Comparison of ENCODE assay signal across 15 cellular contexts in genomic region chr6:53925891-53926290, GRCh38.
A peak's percentile ranks its signal among the peaks of the same experiment; 100 is the strongest.
DNase-seq lines count a peak whose midpoint lies in the region; ATAC-seq and TF ChIP-seq lines count a peak whose summit lies in the region.
"Had no signal": no experiment of that assay in that cellular context is flagged by ENCODE, and none has a peak within 500 bp of the region (broad histone marks: within the 10 kb centered on the region; RNA-seq: fewer than 3 reads in every experiment).

No MANE protein-coding gene starts in this region.

- dilution Hi-C loops in mammary epithelial cell (cut with HindIII; ENCODE audit: low sequenced_read_pairs) = no loop called here

- no peaks in the 10 kb centered on the region for H4K20me1 ChIP-seq in mammary epithelial cell (ENCODE audit: insufficient read depth, low read length)

- TF ChIP-seq CTCF in breast epithelium (IDR thresholded peaks at IDR 0.05) = no peak
- TF ChIP-seq CTCF in mammary epithelial cell (conservative IDR thresholded peaks at IDR 0.05 in 1 of 2, IDR thresholded peaks at IDR 0.05 in 1 of 2; ENCODE audit: extremely low read depth in 1 of 2, insufficient read depth in 1 of 2, low read depth in 1 of 2, low read length in 2 of 2) = no peak
- no peak for TF ChIP-seq CTCF in Panc1 (IDR thresholded peaks at IDR 0.05)
- TF ChIP-seq CTCF in transverse colon (IDR thresholded peaks at IDR 0.05) = no peak
- TF ChIP-seq CTCF in spleen (IDR thresholded peaks at IDR 0.05 in 8 of 11, conservative IDR thresholded peaks at IDR 0.05 in 3 of 11) = no peak
- no peak for TF ChIP-seq CTCF in right lobe of liver (IDR thresholded peaks at IDR 0.05)

- H3K79me2 ChIP-seq in mammary epithelial cell (ENCODE audit: insufficient read depth, low read length) = no peaks in the 10 kb centered on the region

- CTCF ChIA-PET in mammary epithelial cell (lab: Charles Lee; ENCODE audit: low non-redundant PET) (interaction anchor here (0.6 kb wide), 2 partner anchors 11 to 173 kb away, joined by 3 to 4 read pairs; no protein-coding TSS in a partner anchor), Panc1 (lab: Charles Lee) (no interaction called here)

- POLR2A ChIA-PET in Panc1 (lab: Charles Lee) = no interaction called here

- no TSS peak for BruUV-seq in mammary epithelial cell (replicated peaks; lab: Mats Ljungman, UMichigan)
- no TSS peak for BruUV-seq in Panc1 (replicated peaks; lab: Mats Ljungman, UMichigan)

- 96% methylated on average over 6 of the region's 6 CpGs for WGBS in mammary epithelial cell (ENCODE audit: low coverage, missing lambda C conversion rate)
- WGBS in transverse colon (ENCODE audit: low coverage in 1 of 2), 2 donors = 99 to 100% methylated on average over 6 of the region's 6 CpGs
- WGBS in spleen, 5 donors = 93 to 100% (median 97%) methylated on average over 6 of the region's 6 CpGs
- 80% methylated on average over 1 of the region's 6 CpGs for WGBS in right lobe of liver (ENCODE audit: insufficient coverage, low coverage, low lambda C conversion rate, missing lambda C conversion rate)

- H2AFZ ChIP-seq in mammary epithelial cell (ENCODE audit: low read depth, low read length) = no peak overlapping the region

- H3K4me2 ChIP-seq in mammary epithelial cell (ENCODE audit: insufficient read depth, low read depth, low read length) = no peak overlapping the region

- DNase-seq in breast epithelium (ENCODE audit: low spot score in 2 of 2) (no peak), mammary epithelial cell (no peak), NCI-H1105 (lab: John Stamatoyannopoulos, UW) (peak; percentile 46), Panc1 (ENCODE audit: low read depth, low spot score) (no peak), transverse colon (no peak), spleen (no peak), right lobe of liver (no peak)
- DNase-seq: CD8-positive, alpha-beta memory T cell; DMS 273 treated with DMSO at 0.1 percent for 48 hours; H9; Karpas-422; NCI-H2107; NCI-H446 treated with DMSO at 0.1 percent for 48 hours; NK-92 treated with Interleukin-12 subunit alpha and Interleukin-12 subunit beta, amount 100 ng/mL, for 24 hours; OCI-M1 had no signal

- peak overlapping the region; percentile 17 to 46 for H3K27ac ChIP-seq in breast epithelium
- H3K27ac ChIP-seq in mammary epithelial cell (ENCODE audit: insufficient read depth, low read depth, low read length) = no peak overlapping the region
- H3K27ac ChIP-seq in Panc1 (ENCODE audit: low read length) = no peak overlapping the region
- H3K27ac ChIP-seq in transverse colon = peak overlapping the region in 3 of 4 donors; percentile 45 to 57 (median 57)
- no peak overlapping the region for H3K27ac ChIP-seq in spleen
- no peak overlapping the region for H3K27ac ChIP-seq in right lobe of liver

- H3K4me3 ChIP-seq in breast epithelium (no peak overlapping the region), mammary epithelial cell (replicated peaks in 1 of 3; ENCODE audit: insufficient read depth in 1 of 3, low read depth in 2 of 3, low read length in 3 of 3) (no peak overlapping the region), Panc1 (ENCODE audit: low read depth in 2 of 2, low read length in 2 of 2) (no peak overlapping the region), transverse colon (no peak overlapping the region), spleen (no peak overlapping the region), right lobe of liver (no peak overlapping the region)

- H3K9me3 ChIP-seq in breast epithelium = no peaks in the 10 kb centered on the region
- no peaks in the 10 kb centered on the region for H3K9me3 ChIP-seq in mammary epithelial cell (replicated peaks; ENCODE audit: insufficient read depth, low read length)
- H3K9me3 ChIP-seq in Panc1 (ENCODE audit: control insufficient read depth, insufficient read depth, low read depth, low read length) = no peaks in the 10 kb centered on the region
- H3K9me3 ChIP-seq in transverse colon = no peaks in the 10 kb centered on the region
- no peaks in the 10 kb centered on the region for H3K9me3 ChIP-seq in spleen
- H3K9me3 ChIP-seq in right lobe of liver = no peaks in the 10 kb centered on the region

- in situ Hi-C loops in mammary epithelial cell (cut with MboI; ENCODE audit: low sequenced_read_pairs in 2 of 2) (no loop called here), Panc1 (cut with HindIII; ENCODE audit: low pct_unique_long_range_greater_than_20kb, low sequenced_read_pairs) (no loop called here), transverse colon (cut with MboI; ENCODE audit: low pct_ligation_motif_present in 1 of 4, low pct_unique_long_range_greater_than_20kb in 1 of 4, low sequenced_read_pairs in 3 of 4) (no loop called here)

- TF ChIP-seq POLR2A in breast epithelium (IDR thresholded peaks at IDR 0.05) = no peak
- TF ChIP-seq POLR2A in transverse colon (IDR thresholded peaks at IDR 0.05) = no peak
- TF ChIP-seq POLR2A in spleen (IDR thresholded peaks at IDR 0.05) = no peak
- TF ChIP-seq POLR2A in right lobe of liver (IDR thresholded peaks at IDR 0.05) = no peak

- peaks cover 0 to 8% of the 10 kb centered on the region in 2 donors for H3K4me1 ChIP-seq in breast epithelium
- H3K4me1 ChIP-seq in mammary epithelial cell (ENCODE audit: insufficient read depth, low read length) = peaks cover 32% of the 10 kb centered on the region
- H3K4me1 ChIP-seq in Panc1 (ENCODE audit: control insufficient read depth, insufficient read depth, low read length) = no peaks in the 10 kb centered on the region
- H3K4me1 ChIP-seq in transverse colon = peaks cover 6 to 53% (median 41%) of the 10 kb centered on the region in 4 donors
- H3K4me1 ChIP-seq in spleen = no peaks in the 10 kb centered on the region
- H3K4me1 ChIP-seq in right lobe of liver = no peaks in the 10 kb centered on the region

- ATAC-seq in Panc1 (0 out of 2 replicates have a peak, but pooled peaks have one; percentile 21), right lobe of liver (no peak)

- intact Hi-C loops in breast epithelium (cut with DNase I; ENCODE audit: low total_unique reads) = no loop called here
- intact Hi-C loops in mammary epithelial cell (cut with micrococcal nuclease) = loop anchor here (10.0 kb wide), 1 partner anchor 131 kb away; the partner anchor contains the start of gene LRRC1
- intact Hi-C loops in Panc1 (cut with micrococcal nuclease; ENCODE audit: unreplicated experiment) = no loop called here
- intact Hi-C loops in transverse colon (cut with DNase I; ENCODE audit: low total_unique reads) = no loop called here
- intact Hi-C loops in spleen (cut with DNase I; ENCODE audit: low total_unique reads) = no loop called here
- intact Hi-C loops in right lobe of liver (cut with DNase I) = no loop called here

- H3K36me3 ChIP-seq in breast epithelium = no peaks in the 10 kb centered on the region
- H3K36me3 ChIP-seq in mammary epithelial cell (ENCODE audit: insufficient read depth, low read length) = peaks cover 5% of the 10 kb centered on the region
- H3K36me3 ChIP-seq in Panc1 (ENCODE audit: control insufficient read depth, insufficient read depth, low read length) = no peaks in the 10 kb centered on the region
- H3K36me3 ChIP-seq in transverse colon = peaks cover 0 to 16% (median 2%) of the 10 kb centered on the region in 4 donors
- peaks cover 0 to 20% (median 7%) of the 10 kb centered on the region in 6 donors for H3K36me3 ChIP-seq in spleen
- no peaks in the 10 kb centered on the region for H3K36me3 ChIP-seq in right lobe of liver

- no peaks in the 10 kb centered on the region for H3K27me3 ChIP-seq in breast epithelium
- H3K27me3 ChIP-seq in mammary epithelial cell (ENCODE audit: insufficient read depth, low read length) = no peaks in the 10 kb centered on the region
- no peaks in the 10 kb centered on the region for H3K27me3 ChIP-seq in Panc1 (ENCODE audit: control insufficient read depth, insufficient read depth, low read length)
- no peaks in the 10 kb centered on the region for H3K27me3 ChIP-seq in transverse colon
- H3K27me3 ChIP-seq in spleen (replicated peaks in 1 of 7) = no peaks in the 10 kb centered on the region
- H3K27me3 ChIP-seq in right lobe of liver = no peaks in the 10 kb centered on the region

- no peak overlapping the region for H3K9ac ChIP-seq in mammary epithelial cell (ENCODE audit: insufficient read depth, low read length)

- no peak for TF ChIP-seq EP300 in transverse colon (IDR thresholded peaks at IDR 0.05; ENCODE audit: low read depth)

Comparison
In these comparisons a context has a peak if more than half of its experiments do, and no peak if none do; other contexts are left out.
1. H3K27ac ChIP-seq: peak in breast epithelium (2 of 2) and transverse colon (3 of 4); none in mammary epithelial cell (single experiment), Panc1 (single experiment), spleen (0 of 8) and right lobe of liver (0 of 3).